1 cellular context compared by ENCODE assay signal in genomic region chr3:138829886-138830510, GRCh38.
TF ChIP-seq lines count a peak whose summit lies in the region.

No MANE protein-coding gene starts in this region.

TF ChIP-seq in GM23338, 12 proteins besides CTCF, POLR2A, EP300 and RAD21 (continued from another document):
- TF ChIP-seq ZNF462 (CRISPR knock-in tag; IDR thresholded peaks at IDR 0.05) (no peak), EZH2 (IDR thresholded peaks at IDR 0.05; ENCODE audit: low read depth, unreplicated experiment) (no peak), STAT1 (IDR thresholded peaks at IDR 0.05; ENCODE audit: unreplicated experiment) (no peak), NANOG (IDR thresholded peaks at IDR 0.05; ENCODE audit: borderline replicate concordance) (no peak), JUNB (IDR thresholded peaks at IDR 0.05; ENCODE audit: unreplicated experiment) (no peak)
